8 cellular contexts compared by ENCODE assay signal in genomic region chr9:136991993-136992818, GRCh38. TPM values are rescaled to one million over a fixed set of nuclear protein-coding genes. Genes with fewer than 3 reads are reported as not detected.
DNase-seq lines count a peak whose midpoint lies in the region; ATAC-seq and TF ChIP-seq lines count a peak whose summit lies in the region.

Gene PAXX (plus strand): TSS chr9:136992422. CDS start chr9:136992444, 22 bp downstream.

- peak; percentile 63 for ATAC-seq in GM19468 (IDR thresholded peaks at IDR 0.05; ENCODE audit: extremely low read depth, unreplicated experiment)

- H3K4me2 ChIP-seq in OCI-LY1 (ENCODE audit: low read length): peak within 1 kb of the TSS; percentile 94

- H3K27ac ChIP-seq in OCI-LY1 (ENCODE audit: low read depth, low read length, poor library complexity, severe bottlenecking): peak within 1 kb of the TSS; percentile 16

- TF ChIP-seq CTCF in OCI-LY1 (IDR thresholded peaks at IDR 0.05; ENCODE audit: low read length): no peak

- no peak within 1 kb of the TSS for H2AFZ ChIP-seq in OCI-LY1 (ENCODE audit: low read length)

- H3K79me2 ChIP-seq in OCI-LY1 (ENCODE audit: insufficient read depth, low read length): no peaks in the 10 kb centered on the region

- H3K4me1 ChIP-seq in OCI-LY1 (ENCODE audit: insufficient read depth, low read length, severe bottlenecking): peaks cover 20% of the 10 kb centered on the region
- H3K4me1 ChIP-seq in mononuclear cell (ENCODE audit: insufficient read depth, low read length): peaks cover 41% of the 10 kb centered on the region

- no peaks in the 10 kb centered on the region for H3F3A ChIP-seq in OCI-LY1 (ENCODE audit: insufficient read depth, low read length)

- H3K9me2 ChIP-seq in OCI-LY1 (ENCODE audit: low read depth, low read length): no peaks in the 10 kb centered on the region

- H3K27me3 ChIP-seq in OCI-LY1 (ENCODE audit: insufficient read depth, low read length) (peaks cover 15% of the 10 kb centered on the region; the same call in 1 of the 2 replicates), mononuclear cell (ENCODE audit: insufficient read depth, low read length) (no peaks in the 10 kb centered on the region)

- no peaks in the 10 kb centered on the region for H4K20me1 ChIP-seq in OCI-LY1 (ENCODE audit: insufficient read depth, low read length)

- DNase-seq in COR-L47 (lab: John Stamatoyannopoulos, UW): peak; percentile 85
- peak; percentile 93 for DNase-seq in HT-29 (ENCODE audit: low spot score)
- peak; percentile 97 for DNase-seq in activated CD8-positive, alpha-beta memory T cell treated with anti-CD3 and anti-CD28 coated beads, Interleukin-2, amount 50 U/mL, for 48 hours
- peak; percentile 99 for DNase-seq in epidermal melanocyte (ENCODE audit: insufficient read length, low spot score)
- peak; percentile 93 for DNase-seq in stimulated activated CD8-positive, alpha-beta memory T cell treated with anti-CD3 and anti-CD28 coated beads, Interleukin-2, amount 100 ng/mL, for 48 hours (ENCODE audit: low read depth in 2 of 2)

- H3K36me3 ChIP-seq in OCI-LY1 (ENCODE audit: insufficient read depth, low read length): no peaks in the 10 kb centered on the region; the same call in 1 of the 2 replicates

- no peaks in the 10 kb centered on the region for H3K9me3 ChIP-seq in OCI-LY1 (ENCODE audit: low read length)
- H3K9me3 ChIP-seq in mononuclear cell (ENCODE audit: low read depth, low read length): no peaks in the 10 kb centered on the region

- peak within 1 kb of the TSS; percentile 73 for H3K9ac ChIP-seq in OCI-LY1 (ENCODE audit: low read length)

- H3K4me3 ChIP-seq in OCI-LY1 (ENCODE audit: low read depth, low read length, poor library complexity, severe bottlenecking) (peak within 1 kb of the TSS; percentile 85), mononuclear cell (ENCODE audit: low read length) (peak within 1 kb of the TSS; percentile 61)

RNA-seq across cellular contexts. Expression of gene PAXX, which starts in this region (rescaled TPM):
- total RNA-seq in HT-29 (2014; rRNA removed; shearing (Covaris generic)): 169 and 179 TPM in 2 replicates
- total RNA-seq in mononuclear cell: 23.6 TPM

Comparison
In these comparisons a context has a peak if more than half of its experiments do, and no peak if none do; other contexts are left out.
1. Peak in every context shown above with its lines: DNase-seq, ATAC-seq, H3K4me3 ChIP-seq and H3K27ac ChIP-seq.